In genomic region chr12:57749061-57749460, GRCh38 we compare ENCODE assay signal across 26 cellular contexts. TPM values are rescaled to one million over a fixed set of nuclear protein-coding genes. Genes with fewer than 3 reads are reported as not detected.
"Had no signal": no experiment of that assay in that cellular context is flagged by ENCODE, and none has a peak within 500 bp of the region (broad histone marks: within the 10 kb centered on the region; RNA-seq: fewer than 3 reads in every experiment).

No MANE protein-coding gene starts in this region.

- H3K4me3 ChIP-seq: adrenal gland, body of pancreas, colonic mucosa, hepatocyte, lower lobe of right lung, right lobe of liver, skin epidermis, stomach, thyroid gland, upper lobe of left lung, vagina had no signal

- H3K4me2 ChIP-seq: hepatocyte had no signal

- ATAC-seq: activated CD4-positive, alpha-beta T cell treated with anti-CD3 and anti-CD28 coated beads for 36 hours; body of pancreas; left lobe of liver; lower lobe of right lung; naive thymus-derived CD8-positive, alpha-beta T cell; right lobe of liver had no signal

- H3K4me1 ChIP-seq: colonic mucosa had no signal

- H3K4me3 Mint-ChIP-seq: activated CD4-positive, alpha-beta T cell treated with anti-CD3 and anti-CD28 coated beads for 36 hours had no signal

- H3K27ac Mint-ChIP-seq: activated CD4-positive, alpha-beta T cell treated with anti-CD3 and anti-CD28 coated beads for 36 hours had no signal

- DNase-seq: activated CD4-positive, alpha-beta T cell treated with anti-CD3 and anti-CD28 coated beads for 36 hours; activated CD4-positive, CD25-positive, alpha-beta regulatory T cell; activated CD8-positive, alpha-beta memory T cell treated with anti-CD3 and anti-CD28 coated beads for 24 hours; activated gamma-delta T cell; activated naive CD4-positive, alpha-beta T cell treated with anti-CD3 and anti-CD28 coated beads, Interleukin-2, amount 50 U/mL, for 16 hours; adrenal gland; body of pancreas; colonic mucosa; effector CD8-positive, alpha-beta T cell; lower lobe of right lung; mesenchymal stem cell; naive thymus-derived CD8-positive, alpha-beta T cell; right lobe of liver; stimulated activated CD4-positive, alpha-beta T cell treated with anti-CD3 and anti-CD28 coated beads, Interleukin-12 subunit alpha, Interleukin-12 subunit beta, amount 100 ng/mL, for 4 hours; stimulated activated CD4-positive, alpha-beta T cell treated with anti-CD3 and anti-CD28 coated beads, Interleukin-4, amount 100 ng/mL, for 1 hour; stomach; thyroid gland had no signal

- H3K9me3 ChIP-seq: adrenal gland, body of pancreas, colonic mucosa, lower lobe of right lung, neutrophil, right lobe of liver, stomach, thyroid gland, upper lobe of left lung, vagina had no signal

- FAIRE-seq: endometrium, frontal cortex had no signal

- H3K27me3 Mint-ChIP-seq: activated CD4-positive, alpha-beta T cell treated with anti-CD3 and anti-CD28 coated beads for 36 hours; naive thymus-derived CD8-positive, alpha-beta T cell had no signal

- H3K27me3 ChIP-seq: adrenal gland, body of pancreas, colonic mucosa, hepatocyte, right lobe of liver, stomach, thyroid gland, upper lobe of left lung, vagina had no signal

- H3K27ac ChIP-seq: adrenal gland, body of pancreas, colonic mucosa, hepatocyte, lower lobe of right lung, neutrophil, right lobe of liver, skin epidermis, stomach, thyroid gland, upper lobe of left lung, vagina had no signal

- H3K9me3 Mint-ChIP-seq: naive thymus-derived CD8-positive, alpha-beta T cell had no signal

- H3K36me3 ChIP-seq: neutrophil had no signal

- H2AFZ ChIP-seq: hepatocyte had no signal

RNA-seq across cellular contexts. Expression of gene AGAP2, which starts 10.5 kb away (rescaled TPM):
- total RNA-seq: kidney epithelial cell had no signal

RNA-seq across cellular contexts. Expression of gene CYP27B1, which starts 17.8 kb away (rescaled TPM):
- total RNA-seq: frontal cortex had no signal
- polyA plus RNA-seq: naive thymus-derived CD8-positive, alpha-beta T cell had no signal
